Comparison of ENCODE assay signal across 11 cellular contexts in the genomic region with DNA sequence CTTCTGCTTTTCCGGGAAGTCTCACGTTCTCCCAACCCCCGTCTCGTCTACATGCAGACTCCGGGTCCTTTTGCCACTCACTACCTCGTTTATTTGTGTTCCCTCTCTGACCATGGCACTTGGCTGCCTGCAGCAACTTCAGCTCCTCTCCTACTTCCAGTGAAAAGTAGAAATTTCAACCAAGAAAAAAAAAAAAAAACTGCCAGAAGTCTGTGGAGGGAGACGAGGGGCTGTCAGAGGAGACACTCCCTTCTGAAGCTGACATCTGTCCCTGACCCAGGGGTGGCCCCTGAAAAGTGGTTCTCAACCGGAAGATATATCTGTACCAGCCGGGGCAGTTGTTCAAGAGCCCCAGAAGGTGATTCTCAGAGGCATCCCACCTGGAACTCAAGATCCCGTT. TPM values are rescaled to one million over a fixed set of nuclear protein-coding genes. Genes with fewer than 3 reads are reported as not detected.
DNase-seq lines count a peak whose midpoint lies in the region; ATAC-seq and TF ChIP-seq lines count a peak whose summit lies in the region.
"Had no signal": no experiment of that assay in that cellular context is flagged by ENCODE, and none has a peak within 500 bp of the region (broad histone marks: within the 10 kb centered on the region; RNA-seq: fewer than 3 reads in every experiment).

No MANE protein-coding gene starts in this region.

- no peak overlapping the region for H3K9ac ChIP-seq in OCI-LY1 (ENCODE audit: low read length)
- H3K9ac ChIP-seq in rectal smooth muscle tissue (ENCODE audit: low read length), result no peak overlapping the region

- DNase-seq in activated CD4-positive, alpha-beta T cell treated with anti-CD3 and anti-CD28 coated beads, Interleukin-2, amount 10 ng/mL, durations not matched to agents 24 days and 14 days, result no peak
- DNase-seq in activated CD4-positive, alpha-beta T cell treated with anti-CD3 and anti-CD28 coated beads, Interleukin-2, amount 50 U/mL, for 4 hours, result no peak
- no peak for DNase-seq in epithelial cell of esophagus (ENCODE audit: low read depth)
- DNase-seq: tibial artery had no signal

- H3K9me2 ChIP-seq in OCI-LY1 (ENCODE audit: low read depth, low read length), result no peaks in the 10 kb centered on the region

- H3K27me3 ChIP-seq in OCI-LY1 (ENCODE audit: insufficient read depth, low read length) (0 out of 2 replicates have a peak, but pooled peaks cover 4% of the 10 kb centered on the region), rectal smooth muscle tissue (ENCODE audit: control insufficient read depth, insufficient read depth, low read length) (peaks cover 19% of the 10 kb centered on the region)

- intact Hi-C loops in activated CD4-positive, alpha-beta T cell treated with anti-CD3 and anti-CD28 coated beads, Interleukin-2, amount 10 ng/mL, durations not matched to agents 24 days and 14 days (cut with micrococcal nuclease), result loop anchor here (10.0 kb wide), 1 partner anchor 191 kb away; no protein-coding TSS in a partner anchor

- peak overlapping the region; percentile 68 for H3K4me3 Mint-ChIP-seq in activated CD4-positive, alpha-beta T cell treated with anti-CD3 and anti-CD28 coated beads, Interleukin-2, amount 10 ng/mL, durations not matched to agents 24 days and 14 days

- H3K36me3 ChIP-seq in OCI-LY1 (ENCODE audit: insufficient read depth, low read length) (no peaks in the 10 kb centered on the region), rectal smooth muscle tissue (ENCODE audit: control insufficient read depth, insufficient read depth, low read length) (no peaks in the 10 kb centered on the region)
- H3K36me3 ChIP-seq: tibial artery had no signal

- H3K27ac ChIP-seq in OCI-LY1 (ENCODE audit: low read depth, low read length, poor library complexity, severe bottlenecking) (no peak overlapping the region), rectal smooth muscle tissue (ENCODE audit: low read depth, low read length) (no peak overlapping the region)
- H3K27ac ChIP-seq: HL-60, RWPE1, tibial artery had no signal

- H3K27ac Mint-ChIP-seq in activated CD4-positive, alpha-beta T cell treated with anti-CD3 and anti-CD28 coated beads, Interleukin-2, amount 10 ng/mL, durations not matched to agents 24 days and 14 days, result peak overlapping the region; percentile 44

- H3K4me3 ChIP-seq in OCI-LY1 (ENCODE audit: low read depth, low read length, poor library complexity, severe bottlenecking) (peak overlapping the region; percentile 57), epithelial cell of esophagus (ENCODE audit: low read length) (peak overlapping the region; percentile 42), rectal smooth muscle tissue (ENCODE audit: low read length) (peak overlapping the region; percentile 45)

- H3K4me1 Mint-ChIP-seq in activated CD4-positive, alpha-beta T cell treated with anti-CD3 and anti-CD28 coated beads, Interleukin-2, amount 10 ng/mL, durations not matched to agents 24 days and 14 days, result peaks cover 4% of the 10 kb centered on the region

- ATAC-seq in HG03039 (IDR thresholded peaks at IDR 0.05; ENCODE audit: unreplicated experiment), result no peak
- ATAC-seq in HG02884 (IDR thresholded peaks at IDR 0.05; ENCODE audit: unreplicated experiment), result no peak
- ATAC-seq in GM18498 (IDR thresholded peaks at IDR 0.05; ENCODE audit: unreplicated experiment), result no peak

- peaks cover 71% of the 10 kb centered on the region for H3K27me3 Mint-ChIP-seq in activated CD4-positive, alpha-beta T cell treated with anti-CD3 and anti-CD28 coated beads, Interleukin-2, amount 10 ng/mL, durations not matched to agents 24 days and 14 days

- TF ChIP-seq CTCF in OCI-LY1 (IDR thresholded peaks at IDR 0.05; ENCODE audit: low read length) (no peak), epithelial cell of esophagus (IDR thresholded peaks at IDR 0.05; ENCODE audit: insufficient read depth, low read depth, low read length, missing control alignments) (no peak)

- H3K36me3 Mint-ChIP-seq in activated CD4-positive, alpha-beta T cell treated with anti-CD3 and anti-CD28 coated beads, Interleukin-2, amount 10 ng/mL, durations not matched to agents 24 days and 14 days (ENCODE audit: low read depth), result no peaks in the 10 kb centered on the region

- H3K4me1 ChIP-seq in OCI-LY1 (ENCODE audit: insufficient read depth, low read length, severe bottlenecking) (no peaks in the 10 kb centered on the region), rectal smooth muscle tissue (ENCODE audit: control insufficient read depth, insufficient read depth, low read length) (no peaks in the 10 kb centered on the region)

- H3K79me2 ChIP-seq in OCI-LY1 (ENCODE audit: insufficient read depth, low read length), result no peaks in the 10 kb centered on the region

- H4K20me1 ChIP-seq in OCI-LY1 (ENCODE audit: insufficient read depth, low read length), result no peaks in the 10 kb centered on the region

- H3K9me3 ChIP-seq in OCI-LY1 (ENCODE audit: low read length), result no peaks in the 10 kb centered on the region
- H3K9me3 ChIP-seq: tibial artery had no signal

- H3K9me3 Mint-ChIP-seq in activated CD4-positive, alpha-beta T cell treated with anti-CD3 and anti-CD28 coated beads, Interleukin-2, amount 10 ng/mL, durations not matched to agents 24 days and 14 days, result no peaks in the 10 kb centered on the region

- H3K4me2 ChIP-seq in OCI-LY1 (ENCODE audit: low read length), result peak overlapping the region; percentile 50

- no peaks in the 10 kb centered on the region for H3F3A ChIP-seq in OCI-LY1 (ENCODE audit: insufficient read depth, low read length)

- no peak overlapping the region for H2AFZ ChIP-seq in OCI-LY1 (ENCODE audit: low read length)

RNA-seq across cellular contexts. Expression of gene MYO5B, which starts 0.7 kb away (rescaled TPM):
- total RNA-seq in activated CD4-positive, alpha-beta T cell treated with anti-CD3 and anti-CD28 coated beads, Interleukin-2, amount 10 ng/mL, durations not matched to agents 24 days and 14 days, result 0.07 and 0.14 TPM in 2 replicates
